ENCODE assay signal across 11 cellular contexts in genomic region chr7:89003619-89003956, GRCh38.
A peak's percentile ranks its signal among the peaks of the same experiment; 100 is the strongest.
DNase-seq lines count a peak whose midpoint lies in the region; ATAC-seq and TF ChIP-seq lines count a peak whose summit lies in the region.
"Had no signal": no experiment of that assay in that cellular context is flagged by ENCODE, and none has a peak within 500 bp of the region (broad histone marks: within the 10 kb centered on the region; RNA-seq: fewer than 3 reads in every experiment).

No MANE protein-coding gene starts in this region.

- DNase-seq in effector memory CD8-positive, alpha-beta T cell: no peak
- DNase-seq in SHP77 treated with DMSO at 0.1 percent for 48 hours (lab: John Stamatoyannopoulos, UW) (no peak), MCF 10A (ENCODE audit: unreplicated experiment) (no peak), activated gamma-delta T cell (lab: John Stamatoyannopoulos, UW) (no peak), HEK293T (ENCODE audit: extremely low spot score) (no peak)
- DNase-seq: amygdala, MG63, naive B cell had no signal

- POLR2A ChIA-PET in MCF 10A (lab: Yijun Ruan, JAX): no interaction called here
- POLR2A ChIA-PET in HEK293T (lab: Yijun Ruan, JAX): no interaction called here

- no peak for TF ChIP-seq CTCF in MCF 10A (IDR thresholded peaks at IDR 0.05; ENCODE audit: unreplicated experiment)

- CTCF ChIA-PET in MCF 10A (lab: Yijun Ruan, JAX): no interaction called here
- CTCF ChIA-PET in HEK293T (lab: Yijun Ruan, JAX): no interaction called here

- H3K9me3 Mint-ChIP-seq in effector memory CD8-positive, alpha-beta T cell: peaks cover 0 to 2% of the 10 kb centered on the region in 2 donors
- no peaks in the 10 kb centered on the region for H3K9me3 Mint-ChIP-seq in MCF 10A (ENCODE audit: unreplicated experiment)
- H3K9me3 Mint-ChIP-seq: naive B cell had no signal

- peak overlapping the region; percentile 65 to 67 for H3K4me3 Mint-ChIP-seq in effector memory CD8-positive, alpha-beta T cell
- no peak overlapping the region for H3K4me3 Mint-ChIP-seq in MCF 10A (ENCODE audit: unreplicated experiment)

- intact Hi-C loops in MCF 10A (cut with micrococcal nuclease): no loop called here

- peaks cover 5% of the 10 kb centered on the region in 2 donors for H3K4me1 Mint-ChIP-seq in effector memory CD8-positive, alpha-beta T cell (ENCODE audit: low read depth in 2 of 2)
- H3K4me1 Mint-ChIP-seq in MCF 10A (ENCODE audit: insufficient read depth, unreplicated experiment): no peaks in the 10 kb centered on the region

- no TSS peak for BruUV-seq in MCF 10A (replicated peaks; lab: Mats Ljungman, UMichigan)

- ATAC-seq in GM18867 (IDR thresholded peaks at IDR 0.05; ENCODE audit: unreplicated experiment) (peak; percentile 57), GM21515 (IDR thresholded peaks at IDR 0.05; ENCODE audit: unreplicated experiment) (peak; percentile 44), HG03280 (IDR thresholded peaks at IDR 0.05; ENCODE audit: unreplicated experiment) (peak; percentile 50)
- ATAC-seq in effector memory CD8-positive, alpha-beta T cell (replicated peaks): peak; percentile 21

- H3K27ac Mint-ChIP-seq in effector memory CD8-positive, alpha-beta T cell: peak overlapping the region in 1 of 2 donors; percentile 51
- H3K27ac Mint-ChIP-seq in MCF 10A (ENCODE audit: low read depth, unreplicated experiment): no peak overlapping the region

- no peaks in the 10 kb centered on the region for H3K27me3 Mint-ChIP-seq in effector memory CD8-positive, alpha-beta T cell
- H3K27me3 Mint-ChIP-seq in MCF 10A (ENCODE audit: insufficient read depth, unreplicated experiment): no peaks in the 10 kb centered on the region
- H3K27me3 Mint-ChIP-seq: naive B cell had no signal

- H3K36me3 Mint-ChIP-seq in effector memory CD8-positive, alpha-beta T cell (ENCODE audit: insufficient read depth): no peaks in the 10 kb centered on the region
- no peaks in the 10 kb centered on the region for H3K36me3 Mint-ChIP-seq in MCF 10A (ENCODE audit: insufficient read depth, unreplicated experiment)
- H3K36me3 Mint-ChIP-seq: naive B cell had no signal

TF ChIP-seq in HEK293T, 16 proteins besides CTCF, POLR2A, EP300 and RAD21:
- TF ChIP-seq NFRKB (IDR thresholded peaks at IDR 0.05) (no peak), ELF4 (IDR thresholded peaks at IDR 0.05) (no peak), ARNT (IDR thresholded peaks at IDR 0.05) (no peak), LEF1 (IDR thresholded peaks at IDR 0.05; ENCODE audit: borderline replicate concordance) (no peak), FOXM1 (IDR thresholded peaks at IDR 0.05; ENCODE audit: borderline replicate concordance) (no peak), HDGF (IDR thresholded peaks at IDR 0.05; ENCODE audit: borderline replicate concordance) (no peak), L3MBTL2 (conservative IDR thresholded peaks at IDR 0.05) (no peak), SUZ12 (IDR thresholded peaks at IDR 0.05) (no peak), ZNF384 (IDR thresholded peaks at IDR 0.05) (no peak), BHLHE40 (IDR thresholded peaks at IDR 0.05; ENCODE audit: borderline replicate concordance) (no peak), CTBP1 (IDR thresholded peaks at IDR 0.05; ENCODE audit: borderline replicate concordance) (no peak), FOXK2 (IDR thresholded peaks at IDR 0.05) (no peak)
